ENCODE assay signal across 11 cellular contexts in genomic region chr7:133112976-133113375, GRCh38.
"Had no signal": no experiment of that assay in that cellular context is flagged by ENCODE, and none has a peak within 500 bp of the region (broad histone marks: within the 10 kb centered on the region; RNA-seq: fewer than 3 reads in every experiment).

No MANE protein-coding gene starts in this region.

- H3K9me3 Mint-ChIP-seq: HFFc6 had no signal

- H3K4me3 Mint-ChIP-seq: GM23338, H9, HFFc6 had no signal

- FAIRE-seq: H1, H54 had no signal

- H3K27ac ChIP-seq: GM23248 had no signal

- H3K4me1 ChIP-seq: HAP-1 had no signal

- H3K4me2 ChIP-seq: GM23338 had no signal

- H3K36me3 ChIP-seq: HAP-1 had no signal

- H3K9ac ChIP-seq: GM23248 had no signal

- ATAC-seq: GM23338, HCT116 had no signal

- H3K27ac Mint-ChIP-seq: GM23338, H9, HFFc6 had no signal

- H2AFZ ChIP-seq: GM23248, GM23338 had no signal

- DNase-seq: GM23248, GOT3, H7, H9, HCEC 1CT, HFFc6 had no signal

- H3K4me3 ChIP-seq: GM23248, GM23338, HAP-1 had no signal

- H3K9me3 ChIP-seq: HAP-1 had no signal
